Comparison of ENCODE assay signal across 10 cellular contexts in genomic region chr18:76589309-76589708, GRCh38.
A peak's percentile ranks its signal among the peaks of the same experiment; 100 is the strongest.
DNase-seq lines count a peak whose midpoint lies in the region; ATAC-seq and TF ChIP-seq lines count a peak whose summit lies in the region.
"Had no signal": no experiment of that assay in that cellular context is flagged by ENCODE, and none has a peak within 500 bp of the region (broad histone marks: within the 10 kb centered on the region; RNA-seq: fewer than 3 reads in every experiment).

No MANE protein-coding gene starts in this region.

- H3K27me3 Mint-ChIP-seq in nephron (ENCODE audit: low read depth) = peaks cover 7% of the 10 kb centered on the region
- H3K27me3 Mint-ChIP-seq in glutamatergic neuron (ENCODE audit: unreplicated experiment) = no peaks in the 10 kb centered on the region

- no peak overlapping the region for H3K27ac ChIP-seq in coronary artery
- H3K27ac ChIP-seq: BLaER1 had no signal

- H3K9me3 Mint-ChIP-seq in nephron (no peaks in the 10 kb centered on the region), glutamatergic neuron (ENCODE audit: unreplicated experiment) (peaks cover 2% of the 10 kb centered on the region)

- TF ChIP-seq CTCF in BE2C (IDR thresholded peaks at IDR 0.05; ENCODE audit: low read depth, low read length) (no peak), coronary artery (IDR thresholded peaks at IDR 0.05) (no peak), nephron (IDR thresholded peaks at IDR 0.05; ENCODE audit: unreplicated experiment in 3 of 3) (no peak), glutamatergic neuron (IDR thresholded peaks at IDR 0.05; ENCODE audit: partially characterized antibody, unreplicated experiment) (no peak)

- H3K4me3 Mint-ChIP-seq in nephron (peak overlapping the region; percentile 74 to 83 (median 80)), glutamatergic neuron (ENCODE audit: unreplicated experiment) (no peak overlapping the region)

- DNase-seq in BE2C = no peak
- DNase-seq in NCI-H1417 treated with DMSO at 0.1 percent for 48 hours (lab: John Stamatoyannopoulos, UW) = peak; percentile 68
- no peak for DNase-seq in coronary artery (ENCODE audit: low spot score)
- no peak for DNase-seq in mesenteric fat pad (ENCODE audit: low spot score)
- no peak for DNase-seq in glutamatergic neuron
- DNase-seq: HCEC 1CT had no signal

- H3K27me3 ChIP-seq in BE2C = no peaks in the 10 kb centered on the region
- H3K27me3 ChIP-seq: BLaER1 had no signal

- peak overlapping the region; percentile 87 to 96 (median 95) for H3K27ac Mint-ChIP-seq in nephron
- no peak overlapping the region for H3K27ac Mint-ChIP-seq in glutamatergic neuron (ENCODE audit: unreplicated experiment)

- H3K4me1 ChIP-seq in BE2C = no peaks in the 10 kb centered on the region

- peaks cover 38% of the 10 kb centered on the region for H3K4me1 Mint-ChIP-seq in nephron
- H3K4me1 Mint-ChIP-seq in glutamatergic neuron (ENCODE audit: low read depth, unreplicated experiment) = peaks cover 5% of the 10 kb centered on the region

- no peaks in the 10 kb centered on the region for H3K9me3 ChIP-seq in BE2C
- H3K9me3 ChIP-seq: BLaER1 had no signal

- peak overlapping the region; percentile 58; the same call in 1 of the 2 replicates for H3K4me3 ChIP-seq in BE2C (ENCODE audit: low read depth, low read length)
- peak overlapping the region; percentile 61 for H3K4me3 ChIP-seq in coronary artery
- H3K4me3 ChIP-seq: BLaER1 had no signal

- no peak for ATAC-seq in HG03520 (IDR thresholded peaks at IDR 0.05; ENCODE audit: unreplicated experiment)
- ATAC-seq in HG03565 (IDR thresholded peaks at IDR 0.05; ENCODE audit: unreplicated experiment) = no peak

- H3K36me3 Mint-ChIP-seq in nephron (ENCODE audit: low read depth) (no peaks in the 10 kb centered on the region), glutamatergic neuron (ENCODE audit: unreplicated experiment) (no peaks in the 10 kb centered on the region)

- H3K36me3 ChIP-seq in BE2C = no peaks in the 10 kb centered on the region
- H3K36me3 ChIP-seq: BLaER1 had no signal
